12 cellular contexts compared by ENCODE assay signal in the genomic region with DNA sequence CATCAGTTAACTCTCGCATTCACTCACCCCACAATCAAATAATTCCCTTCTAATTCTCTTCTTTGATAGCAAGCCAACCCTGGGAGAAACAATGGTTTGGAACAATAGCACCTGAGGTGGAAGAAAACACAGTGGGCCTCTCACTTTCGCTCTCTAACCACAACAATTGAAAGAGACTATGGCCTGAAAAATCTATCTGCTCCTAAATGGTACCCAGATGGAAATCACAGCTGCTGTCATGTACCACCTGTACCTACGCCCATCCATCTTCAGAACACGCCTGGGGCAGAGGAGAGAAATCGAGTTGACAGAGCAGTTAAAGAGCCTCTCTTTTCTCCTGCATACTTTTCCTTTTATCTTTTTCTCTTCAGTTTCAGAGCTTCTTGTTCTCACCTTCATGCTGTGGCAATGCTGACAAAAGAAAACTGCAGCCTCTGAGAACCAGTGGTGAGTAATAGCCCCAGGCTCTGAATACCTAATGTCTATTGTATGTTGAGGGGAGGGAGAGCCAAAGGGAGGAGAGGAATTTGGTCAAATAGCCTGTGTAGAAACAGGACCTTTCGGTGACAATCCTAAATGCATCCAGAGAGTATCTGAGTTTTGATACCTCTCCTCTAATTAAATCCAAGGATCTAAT. TPM values are rescaled to one million over a fixed set of nuclear protein-coding genes. Genes with fewer than 3 reads are reported as not detected.
A peak's percentile ranks its signal among the peaks of the same experiment; 100 is the strongest.
DNase-seq lines count a peak whose midpoint lies in the region; ATAC-seq and TF ChIP-seq lines count a peak whose summit lies in the region.
"Had no signal": no experiment of that assay in that cellular context is flagged by ENCODE, and none has a peak within 500 bp of the region (broad histone marks: within the 10 kb centered on the region; RNA-seq: fewer than 3 reads in every experiment).

No MANE protein-coding gene starts in this region.

- no peak for TF ChIP-seq CTCF in dorsolateral prefrontal cortex (IDR thresholded peaks at IDR 0.05 in 54 of 56, conservative IDR thresholded peaks at IDR 0.05 in 2 of 56; ENCODE audit: low read depth in 1 of 56, partially characterized antibody in 56 of 56)
- no peak for TF ChIP-seq CTCF in neural crest cell (conservative IDR thresholded peaks at IDR 0.05)
- TF ChIP-seq CTCF in Calu3 (IDR thresholded peaks at IDR 0.05; ENCODE audit: unreplicated experiment), result no peak

- DNase-seq in EH (ENCODE audit: low read depth) (peak; percentile 49), NCI-H1930 (lab: John Stamatoyannopoulos, UW) (peak; percentile 54 to 62), dorsolateral prefrontal cortex (no peak), neural crest cell (ENCODE audit: low read depth, low spot score) (no peak), Calu3 (no peak), Right ventricle myocardium superior (no peak)
- DNase-seq in activated CD4-positive, alpha-beta T cell treated with anti-CD3 and anti-CD28 coated beads, Interleukin-2, amount 50 U/mL, for 48 hours, result no peak
- DNase-seq: naive thymus-derived CD8-positive, alpha-beta T cell; NCI-H1092; T-helper 17 cell had no signal

- peak overlapping the region; percentile 63 for H3K27ac Mint-ChIP-seq in neural crest cell (ENCODE audit: unreplicated experiment)
- H3K27ac Mint-ChIP-seq in Calu3 (ENCODE audit: unreplicated experiment), result no peak overlapping the region
- H3K27ac Mint-ChIP-seq: naive thymus-derived CD8-positive, alpha-beta T cell; T-helper 17 cell had no signal

- H3K4me3 Mint-ChIP-seq in neural crest cell, result no peak overlapping the region
- H3K4me3 Mint-ChIP-seq in Calu3 (ENCODE audit: low read depth, unreplicated experiment), result no peak overlapping the region
- H3K4me3 Mint-ChIP-seq: naive thymus-derived CD8-positive, alpha-beta T cell; T-helper 17 cell had no signal

- no peak for ATAC-seq in Right ventricle myocardium superior (ENCODE audit: poor library complexity)
- no peak for ATAC-seq in HG03095 (IDR thresholded peaks at IDR 0.05; ENCODE audit: unreplicated experiment)
- ATAC-seq: naive thymus-derived CD8-positive, alpha-beta T cell; T-helper 17 cell had no signal

- peak overlapping the region in 55 of 59 donors; percentile 2 to 87 (median 69) for H3K27ac ChIP-seq in dorsolateral prefrontal cortex

- peak overlapping the region in 2 of 59 donors; percentile 13 to 25 for H3K4me3 ChIP-seq in dorsolateral prefrontal cortex

- H3K4me1 Mint-ChIP-seq in neural crest cell (peaks cover 23% of the 10 kb centered on the region), Calu3 (ENCODE audit: low read depth, unreplicated experiment) (no peaks in the 10 kb centered on the region)
- H3K4me1 Mint-ChIP-seq: naive thymus-derived CD8-positive, alpha-beta T cell; T-helper 17 cell had no signal

- no TSS peak for BruUV-seq in Calu3 (replicated peaks; lab: Mats Ljungman, UMichigan)

- H3K9me3 Mint-ChIP-seq in neural crest cell (no peaks in the 10 kb centered on the region), Calu3 (ENCODE audit: low read depth, unreplicated experiment) (no peaks in the 10 kb centered on the region)
- H3K9me3 Mint-ChIP-seq: naive thymus-derived CD8-positive, alpha-beta T cell had no signal

- no peaks in the 10 kb centered on the region for H3K27me3 Mint-ChIP-seq in neural crest cell (ENCODE audit: low read depth)
- no peaks in the 10 kb centered on the region for H3K27me3 Mint-ChIP-seq in Calu3 (ENCODE audit: unreplicated experiment)
- H3K27me3 Mint-ChIP-seq: T-helper 17 cell had no signal

- H3K36me3 Mint-ChIP-seq in neural crest cell (ENCODE audit: low read depth) (no peaks in the 10 kb centered on the region), Calu3 (ENCODE audit: insufficient read depth, unreplicated experiment) (no peaks in the 10 kb centered on the region)
- H3K36me3 Mint-ChIP-seq: naive thymus-derived CD8-positive, alpha-beta T cell had no signal

- CTCF ChIA-PET in Calu3 (lab: Charles Lee), result no interaction called here

- intact Hi-C loops in dorsolateral prefrontal cortex (cut with DNase I) (no loop called here), Calu3 (cut with micrococcal nuclease; ENCODE audit: unreplicated experiment) (no loop called here), Right ventricle myocardium superior (cut with DNase I) (no loop called here)

- no peaks in the 10 kb centered on the region for H3K27me3 ChIP-seq in dorsolateral prefrontal cortex

RNA-seq across cellular contexts. Expression of gene ZC3H11B, which starts 57.8 kb away (rescaled TPM):
- total RNA-seq in dorsolateral prefrontal cortex (1 to 10 TPM in 1 of 120 experiments, under 1 TPM in 32, not detected in 87; 0.29 to 1.0 (median 0.61) TPM), neural crest cell (1.3 and 1.4 TPM in 2 replicates), Calu3 (2022) (not detected in 2 replicates), Right ventricle myocardium superior (1.0 TPM)
- total RNA-seq: frontal cortex had no signal

Comparison
In these comparisons a context has a peak if more than half of its experiments do, and no peak if none do; other contexts are left out.
1. DNase-seq: peak in EH (single experiment) and NCI-H1930 (2 of 2); none in dorsolateral prefrontal cortex (0 of 10), neural crest cell (single experiment), Calu3 (single experiment), Right ventricle myocardium superior (single experiment) and activated CD4-positive, alpha-beta T cell treated with anti-CD3 and anti-CD28 coated beads, Interleukin-2, amount 50 U/mL, for 48 hours (0 of 2).